10 cellular contexts compared by ENCODE assay signal in the genomic region with DNA sequence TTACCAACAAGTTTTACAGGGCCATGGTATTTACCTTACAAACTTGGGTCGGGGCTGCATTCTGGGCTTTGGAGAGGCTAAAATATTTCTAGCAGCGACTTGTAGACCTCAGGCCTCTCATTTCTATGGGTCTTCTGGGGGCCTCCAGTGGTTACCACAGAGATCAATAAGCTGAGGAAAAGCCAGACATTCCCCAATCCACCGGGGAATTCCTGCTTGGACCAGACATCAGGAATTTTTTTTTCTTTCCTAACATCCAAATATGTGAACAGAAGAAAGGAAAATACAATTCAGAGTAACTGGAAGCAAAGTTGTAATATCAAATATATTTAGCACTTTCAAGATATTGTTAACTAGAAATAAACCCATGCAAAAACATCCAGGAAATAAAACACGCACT. TPM values are rescaled to one million over a fixed set of nuclear protein-coding genes. Genes with fewer than 3 reads are reported as not detected.
A peak's percentile ranks its signal among the peaks of the same experiment; 100 is the strongest.
DNase-seq lines count a peak whose midpoint lies in the region; ATAC-seq and TF ChIP-seq lines count a peak whose summit lies in the region.
"Had no signal": no experiment of that assay in that cellular context is flagged by ENCODE, and none has a peak within 500 bp of the region (broad histone marks: within the 10 kb centered on the region; RNA-seq: fewer than 3 reads in every experiment).

No MANE protein-coding gene starts in this region.

- H3K27ac ChIP-seq in H9 (ENCODE audit: insufficient read length, low read depth, low read length) = no peak overlapping the region
- H3K27ac ChIP-seq in iPS-18a (ENCODE audit: low read length) = no peak overlapping the region
- H3K27ac ChIP-seq in gastrocnemius medialis = no peak overlapping the region

- peaks cover 15 to 25% (median 23%) of the 10 kb centered on the region in 3 experiments for H3K36me3 Mint-ChIP-seq in H9 (ENCODE audit: insufficient read depth in 1 of 3, low read depth in 3 of 3)
- H3K36me3 Mint-ChIP-seq in activated naive CD4-positive, alpha-beta T cell treated with anti-CD3 and anti-CD28 coated beads, Interleukin-2, amount 50 U/mL, for 72 hours = no peaks in the 10 kb centered on the region
- H3K36me3 Mint-ChIP-seq in activated T-cell treated with anti-CD3 and anti-CD28 coated beads, Interleukin-2, amount 50 U/mL, for 24 hours (ENCODE audit: low read depth) = no peaks in the 10 kb centered on the region

- intact Hi-C loops in gastrocnemius medialis (cut with DNase I; ENCODE audit: low total_unique reads) = no loop called here

- no peak overlapping the region for H3K23ac ChIP-seq in H9 (ENCODE audit: insufficient read length, low read depth, low read length)

- H3K4me1 ChIP-seq in H9 (ENCODE audit: insufficient read depth, low read length) (peaks cover 2% of the 10 kb centered on the region; the same call in 1 of the 2 replicates), iPS-18a (ENCODE audit: control insufficient read depth, low read depth, low read length) (peaks cover 8% of the 10 kb centered on the region), gastrocnemius medialis (peaks cover 4 to 6% of the 10 kb centered on the region in 2 donors)

- no peak overlapping the region for H3K27ac Mint-ChIP-seq in H9
- no peak overlapping the region for H3K27ac Mint-ChIP-seq in activated naive CD4-positive, alpha-beta T cell treated with anti-CD3 and anti-CD28 coated beads, Interleukin-2, amount 50 U/mL, for 72 hours
- H3K27ac Mint-ChIP-seq in activated T-cell treated with anti-CD3 and anti-CD28 coated beads, Interleukin-2, amount 50 U/mL, for 24 hours = no peak overlapping the region
- H3K27ac Mint-ChIP-seq: naive thymus-derived CD4-positive, alpha-beta T cell had no signal

- H3K79me1 ChIP-seq in H9 (ENCODE audit: insufficient read depth, low read depth, low read length, poor library complexity, severe bottlenecking) = no peaks in the 10 kb centered on the region

- peaks cover 20% of the 10 kb centered on the region for H3K36me3 ChIP-seq in iPS-18a (ENCODE audit: control insufficient read depth, low read depth, low read length)
- H3K36me3 ChIP-seq in gastrocnemius medialis = no peaks in the 10 kb centered on the region

- H2AK5ac ChIP-seq in H9 (ENCODE audit: insufficient read length, low read length) = no peak overlapping the region

- no peak overlapping the region for H2BK12ac ChIP-seq in H9 (ENCODE audit: insufficient read length, low read depth, low read length)

- H3K9me3 ChIP-seq in H9 (ENCODE audit: control insufficient read depth, low read depth, low read length) (no peaks in the 10 kb centered on the region), iPS-18a (ENCODE audit: control insufficient read depth, low read depth, low read length) (no peaks in the 10 kb centered on the region), gastrocnemius medialis (no peaks in the 10 kb centered on the region)

- H3K27me3 ChIP-seq in H9 (ENCODE audit: insufficient read depth, low read length) (no peaks in the 10 kb centered on the region), iPS-18a (ENCODE audit: control insufficient read depth, insufficient read depth, low read length) (no peaks in the 10 kb centered on the region), gastrocnemius medialis (peaks cover 0 to 2% (median 0%) of the 10 kb centered on the region in 3 donors)

- no peak overlapping the region for H2BK15ac ChIP-seq in H9 (ENCODE audit: low read depth, low read length)

- H2AFZ ChIP-seq in H9 (ENCODE audit: low read length) = no peak overlapping the region

- H3K9me3 Mint-ChIP-seq in H9 = no peaks in the 10 kb centered on the region
- H3K9me3 Mint-ChIP-seq in activated naive CD4-positive, alpha-beta T cell treated with anti-CD3 and anti-CD28 coated beads, Interleukin-2, amount 50 U/mL, for 72 hours = no peaks in the 10 kb centered on the region
- H3K9me3 Mint-ChIP-seq in activated T-cell treated with anti-CD3 and anti-CD28 coated beads, Interleukin-2, amount 50 U/mL, for 24 hours = no peaks in the 10 kb centered on the region
- H3K9me3 Mint-ChIP-seq: naive thymus-derived CD4-positive, alpha-beta T cell had no signal

- no peak overlapping the region for H3T11ph ChIP-seq in H9 (ENCODE audit: low read length)

- TF ChIP-seq CTCF in H9 (conservative IDR thresholded peaks at IDR 0.05) = no peak
- no peak for TF ChIP-seq CTCF in gastrocnemius medialis (IDR thresholded peaks at IDR 0.05 in 4 of 5, conservative IDR thresholded peaks at IDR 0.05 in 1 of 5)

- WGBS in H9 (ENCODE audit: extremely low coverage, insufficient read length, low lambda C conversion rate) = no CpG with 5 or more reads among the region's 4 CpGs

- H3K4me3 ChIP-seq in iPS-18a (ENCODE audit: low read length) = peak overlapping the region; percentile 76
- H3K4me3 ChIP-seq in gastrocnemius medialis = peak overlapping the region in 3 of 4 donors; percentile 54 to 70 (median 62)

- no peak overlapping the region for H3K18ac ChIP-seq in H9 (ENCODE audit: insufficient read length, low read depth, low read length)

- H3K4me2 ChIP-seq in H9 (ENCODE audit: insufficient read depth, insufficient read length, low read length) = peak overlapping the region; percentile 91

- no peak overlapping the region for H2BK120ac ChIP-seq in H9 (ENCODE audit: low read depth, low read length, poor library complexity, severe bottlenecking)

- H3K23me2 ChIP-seq in H9 (ENCODE audit: insufficient read length, low read depth, low read length, poor library complexity, severe bottlenecking) = peaks cover 9% of the 10 kb centered on the region

- H3K4me3 Mint-ChIP-seq in H9 = peak overlapping the region; percentile 81 to 92
- no peak overlapping the region for H3K4me3 Mint-ChIP-seq in activated T-cell treated with anti-CD3 and anti-CD28 coated beads, Interleukin-2, amount 50 U/mL, for 24 hours

- no peak for DNase-seq in H9
- DNase-seq in astrocyte of the hippocampus (ENCODE audit: low read depth, low spot score) = peak; percentile 13
- DNase-seq in gastrocnemius medialis = no peak
- DNase-seq in NCI-H2227 treated with DMSO at 0.1 percent for 48 hours (lab: John Stamatoyannopoulos, UW) = no peak
- no peak for DNase-seq in activated naive CD4-positive, alpha-beta T cell treated with anti-CD3 and anti-CD28 coated beads, Interleukin-2, amount 50 U/mL, for 72 hours (ENCODE audit: low spot score in 2 of 2)
- DNase-seq in activated T-cell treated with anti-CD3 and anti-CD28 coated beads, Interleukin-2, amount 50 U/mL, for 24 hours = no peak
- DNase-seq: GF-D8; naive thymus-derived CD4-positive, alpha-beta T cell had no signal

- H3K9ac ChIP-seq in H9 (ENCODE audit: extremely low read depth, insufficient read length, low read length) (no peak overlapping the region), iPS-18a (ENCODE audit: low read length) (peak overlapping the region; percentile 85)

- no peak overlapping the region for H4K5ac ChIP-seq in H9 (ENCODE audit: insufficient read length, low read depth, low read length)

- in situ Hi-C loops in gastrocnemius medialis (cut with MboI; ENCODE audit: low sequenced_read_pairs in 4 of 4) = no loop called here

- no peak overlapping the region for H3K14ac ChIP-seq in H9 (ENCODE audit: insufficient read depth, low read length)

- peaks cover 16 to 20% of the 10 kb centered on the region in 2 experiments for H3K4me1 Mint-ChIP-seq in H9
- H3K4me1 Mint-ChIP-seq in activated T-cell treated with anti-CD3 and anti-CD28 coated beads, Interleukin-2, amount 50 U/mL, for 24 hours (ENCODE audit: low read depth) = peaks cover 10% of the 10 kb centered on the region

- ATAC-seq in gastrocnemius medialis = no peak
- no peak for ATAC-seq in activated naive CD4-positive, alpha-beta T cell treated with anti-CD3 and anti-CD28 coated beads, Interleukin-2, amount 50 U/mL, for 72 hours
- ATAC-seq in GM18870 (IDR thresholded peaks at IDR 0.05; ENCODE audit: unreplicated experiment) = no peak
- ATAC-seq: naive thymus-derived CD4-positive, alpha-beta T cell had no signal

- no peaks in the 10 kb centered on the region for H4K20me1 ChIP-seq in H9 (ENCODE audit: control insufficient read depth, insufficient read depth, insufficient read length)

- H2BK20ac ChIP-seq in H9 (ENCODE audit: low read depth, low read length, poor library complexity, severe bottlenecking) = no peak overlapping the region

- H2BK5ac ChIP-seq in H9 (ENCODE audit: insufficient read length, low read length) = no peak overlapping the region

- H4K8ac ChIP-seq in H9 (replicated peaks; ENCODE audit: insufficient read length, low read depth, low read length) = no peak overlapping the region

- no peak overlapping the region for H4K91ac ChIP-seq in H9 (ENCODE audit: insufficient read length, low read depth, low read length)

- no peak for TF ChIP-seq POLR2A in gastrocnemius medialis (IDR thresholded peaks at IDR 0.05)

- peaks cover 9% of the 10 kb centered on the region for H3K27me3 Mint-ChIP-seq in H9 (ENCODE audit: low read depth)
- peaks cover 51% of the 10 kb centered on the region for H3K27me3 Mint-ChIP-seq in activated T-cell treated with anti-CD3 and anti-CD28 coated beads, Interleukin-2, amount 50 U/mL, for 24 hours

- peaks cover 2% of the 10 kb centered on the region; the same call in 1 of the 2 replicates for H3K79me2 ChIP-seq in H9 (ENCODE audit: insufficient read depth, low read length)

- no peak overlapping the region for H3K4ac ChIP-seq in H9 (ENCODE audit: low read depth, low read length)

- no peak overlapping the region for H3K56ac ChIP-seq in H9 (ENCODE audit: insufficient read length, low read depth, low read length)

RNA-seq across cellular contexts. Expression of a gene that starts 1.5 kb away (rescaled TPM):
- 31.5 and 33.6 TPM in 2 replicates for total RNA-seq in H9 (2021)
- 1 to 10 TPM in 3 of 4 donors, under 1 TPM in 1; 0.22 to 5.6 (median 2.2) TPM for total RNA-seq in gastrocnemius medialis
- under 1 TPM in 1 of 2 donors, not detected in 1; 0.29 TPM for total RNA-seq in activated naive CD4-positive, alpha-beta T cell treated with anti-CD3 and anti-CD28 coated beads, Interleukin-2, amount 50 U/mL, for 72 hours
- total RNA-seq: naive thymus-derived CD4-positive, alpha-beta T cell had no signal

RNA-seq across cellular contexts. Expression of a gene that starts 33.9 kb away (rescaled TPM):
- total RNA-seq in H9 (2021) (21.2 and 21.5 TPM in 2 replicates), gastrocnemius medialis (10 to 100 TPM; 15.7 to 21.6 (median 20.5) TPM)
- 10 to 100 TPM; 12.8 to 16.1 TPM for total RNA-seq in activated naive CD4-positive, alpha-beta T cell treated with anti-CD3 and anti-CD28 coated beads, Interleukin-2, amount 50 U/mL, for 72 hours
